In genomic region chr11:120179071-120179672, GRCh38 we compare ENCODE assay signal across 21 cellular contexts. TPM values are rescaled to one million over a fixed set of nuclear protein-coding genes. Genes with fewer than 3 reads are reported as not detected.
A peak's percentile ranks its signal among the peaks of the same experiment; 100 is the strongest.
DNase-seq lines count a peak whose midpoint lies in the region; ATAC-seq and TF ChIP-seq lines count a peak whose summit lies in the region.
"Had no signal": no experiment of that assay in that cellular context is flagged by ENCODE, and none has a peak within 500 bp of the region (broad histone marks: within the 10 kb centered on the region; RNA-seq: fewer than 3 reads in every experiment).

No MANE protein-coding gene starts in this region.

- H3K4me1 Mint-ChIP-seq in neural progenitor cell (peaks cover 69% of the 10 kb centered on the region), H9 (peaks cover 18 to 27% of the 10 kb centered on the region in 2 experiments)
- H3K4me1 Mint-ChIP-seq: stimulated activated effector memory CD8-positive, alpha-beta T cell treated with anti-CD3 and anti-CD28 coated beads, Interleukin-12 subunit alpha, Interleukin-12 subunit beta, amount 100 ng/mL, for 72 hours had no signal

- no peaks in the 10 kb centered on the region for H3K23me2 ChIP-seq in H9 (ENCODE audit: insufficient read length, low read depth, low read length, poor library complexity, severe bottlenecking)

- no peaks in the 10 kb centered on the region for H3K79me1 ChIP-seq in H9 (ENCODE audit: insufficient read depth, low read depth, low read length, poor library complexity, severe bottlenecking)

- H3K79me2 ChIP-seq in neural progenitor cell (ENCODE audit: low read depth), result no peaks in the 10 kb centered on the region
- H3K79me2 ChIP-seq in H9 (ENCODE audit: insufficient read depth, low read length), result no peaks in the 10 kb centered on the region

- H3K4me2 ChIP-seq in neural progenitor cell, result peak overlapping the region; percentile 65
- H3K4me2 ChIP-seq in H9 (ENCODE audit: insufficient read depth, insufficient read length, low read length), result no peak overlapping the region

- no peak overlapping the region for H3K18ac ChIP-seq in H9 (ENCODE audit: insufficient read length, low read depth, low read length)

- WGBS in H9 (ENCODE audit: extremely low coverage, insufficient read length, low lambda C conversion rate), result no CpG with 5 or more reads among the region's 10 CpGs

- H3K23ac ChIP-seq in H9 (ENCODE audit: insufficient read length, low read depth, low read length), result no peak overlapping the region

- H3F3A ChIP-seq in neural progenitor cell (ENCODE audit: low read depth), result peaks cover 14% of the 10 kb centered on the region

- H4K5ac ChIP-seq in H9 (ENCODE audit: insufficient read length, low read depth, low read length), result no peak overlapping the region

- H4K20me1 ChIP-seq in neural progenitor cell (ENCODE audit: low read depth), result peaks cover 10% of the 10 kb centered on the region
- no peaks in the 10 kb centered on the region for H4K20me1 ChIP-seq in H9 (ENCODE audit: control insufficient read depth, insufficient read depth, insufficient read length)

- H2AFZ ChIP-seq in neural progenitor cell (replicated peaks) (no peak overlapping the region), H9 (ENCODE audit: low read length) (no peak overlapping the region)

- H3K27ac Mint-ChIP-seq in neural progenitor cell (peak overlapping the region; percentile 55), H9 (no peak overlapping the region)
- H3K27ac Mint-ChIP-seq: naive B cell; stimulated activated effector memory CD8-positive, alpha-beta T cell treated with anti-CD3 and anti-CD28 coated beads, Interleukin-12 subunit alpha, Interleukin-12 subunit beta, amount 100 ng/mL, for 72 hours had no signal

- H3K36me3 ChIP-seq in neural progenitor cell, result no peaks in the 10 kb centered on the region
- H3K36me3 ChIP-seq in vagina, result no peaks in the 10 kb centered on the region

- H4K8ac ChIP-seq in H9 (replicated peaks; ENCODE audit: insufficient read length, low read depth, low read length), result no peak overlapping the region

- H3K4me3 Mint-ChIP-seq in neural progenitor cell, result peak overlapping the region; percentile 57
- no peak overlapping the region for H3K4me3 Mint-ChIP-seq in H9
- H3K4me3 Mint-ChIP-seq: stimulated activated effector memory CD8-positive, alpha-beta T cell treated with anti-CD3 and anti-CD28 coated beads, Interleukin-12 subunit alpha, Interleukin-12 subunit beta, amount 100 ng/mL, for 72 hours had no signal

- H3K4me1 ChIP-seq in neural progenitor cell (peaks cover 35% of the 10 kb centered on the region), vagina (peaks cover 59% of the 10 kb centered on the region), H9 (ENCODE audit: insufficient read depth, low read length) (no peaks in the 10 kb centered on the region; the same call in 1 of the 2 replicates)

- H3K27ac ChIP-seq in neural progenitor cell, result no peak overlapping the region
- peak overlapping the region; percentile 84 for H3K27ac ChIP-seq in vagina
- H3K27ac ChIP-seq in H9 (ENCODE audit: insufficient read length, low read depth, low read length), result no peak overlapping the region
- H3K27ac ChIP-seq: C4-2B had no signal

- H3K9ac ChIP-seq in neural progenitor cell (no peak overlapping the region), H9 (ENCODE audit: extremely low read depth, insufficient read length, low read length) (no peak overlapping the region)

- H3K9me3 Mint-ChIP-seq in neural progenitor cell, result peaks cover 5% of the 10 kb centered on the region
- H3K9me3 Mint-ChIP-seq in H9, result no peaks in the 10 kb centered on the region; a peak in 1 of 5 replicates
- H3K9me3 Mint-ChIP-seq: stimulated activated effector memory CD8-positive, alpha-beta T cell treated with anti-CD3 and anti-CD28 coated beads, Interleukin-12 subunit alpha, Interleukin-12 subunit beta, amount 100 ng/mL, for 72 hours had no signal

- H3K27me3 ChIP-seq in neural progenitor cell, result peaks cover 74% of the 10 kb centered on the region
- H3K27me3 ChIP-seq in vagina, result no peaks in the 10 kb centered on the region
- H3K27me3 ChIP-seq in H9 (ENCODE audit: insufficient read depth, low read length), result peaks cover 10% of the 10 kb centered on the region

- DNase-seq in activated T-cell treated with anti-CD3 and anti-CD28 coated beads, Interleukin-2, amount 50 U/mL, for 1 hour, result peak; percentile 7
- DNase-seq in activated T-cell treated with anti-CD3 and anti-CD28 coated beads for 4 hours, result no peak
- no peak for DNase-seq in Right ventricle myocardium superior
- no peak for DNase-seq in neural progenitor cell (ENCODE audit: low spot score)
- DNase-seq in vagina (ENCODE audit: extremely low spot score in 2 of 2), result peak; percentile 88 to 89
- no peak for DNase-seq in H9
- no peak for DNase-seq in DMS153 (lab: John Stamatoyannopoulos, UW)
- DNase-seq in NCI-H1048 (lab: John Stamatoyannopoulos, UW), result no peak
- DNase-seq: activated gamma-delta T cell treated with Interleukin-2 at 50 U/mL for 16 hours, cortex of kidney, HCEC 1CT, Kasumi-1, naive B cell, NCI-H345, trophoblast cell had no signal

- no peak overlapping the region for H4K91ac ChIP-seq in H9 (ENCODE audit: insufficient read length, low read depth, low read length)

- H3K36me3 Mint-ChIP-seq in neural progenitor cell, result no peaks in the 10 kb centered on the region
- H3K36me3 Mint-ChIP-seq in H9 (ENCODE audit: insufficient read depth in 1 of 3, low read depth in 3 of 3), result no peaks in the 10 kb centered on the region
- H3K36me3 Mint-ChIP-seq: naive B cell; stimulated activated effector memory CD8-positive, alpha-beta T cell treated with anti-CD3 and anti-CD28 coated beads, Interleukin-12 subunit alpha, Interleukin-12 subunit beta, amount 100 ng/mL, for 72 hours had no signal

- no peak overlapping the region for H3K56ac ChIP-seq in H9 (ENCODE audit: insufficient read length, low read depth, low read length)

- no peak overlapping the region for H2AK5ac ChIP-seq in H9 (ENCODE audit: insufficient read length, low read length)

- peak; percentile 21 for ATAC-seq in Right ventricle myocardium superior (ENCODE audit: poor library complexity)
- ATAC-seq: stimulated activated effector memory CD8-positive, alpha-beta T cell treated with anti-CD3 and anti-CD28 coated beads, Interleukin-12 subunit alpha, Interleukin-12 subunit beta, amount 100 ng/mL, for 72 hours had no signal

- intact Hi-C loops in Right ventricle myocardium superior (cut with DNase I), result no loop called here
- intact Hi-C loops in vagina (cut with DNase I), result no loop called here

- H2BK15ac ChIP-seq in H9 (ENCODE audit: low read depth, low read length), result no peak overlapping the region

- H3T11ph ChIP-seq in H9 (ENCODE audit: low read length), result no peak overlapping the region

- H3K4ac ChIP-seq in H9 (ENCODE audit: low read depth, low read length), result no peak overlapping the region

- H2BK120ac ChIP-seq in H9 (ENCODE audit: low read depth, low read length, poor library complexity, severe bottlenecking), result no peak overlapping the region

- no peak overlapping the region for H2BK12ac ChIP-seq in H9 (ENCODE audit: insufficient read length, low read depth, low read length)

- no peak overlapping the region for H3K14ac ChIP-seq in H9 (ENCODE audit: insufficient read depth, low read length)

- H2BK20ac ChIP-seq in H9 (ENCODE audit: low read depth, low read length, poor library complexity, severe bottlenecking), result no peak overlapping the region

- H3K27me3 Mint-ChIP-seq in neural progenitor cell (ENCODE audit: insufficient read depth, low read depth), result peaks cover 20% of the 10 kb centered on the region
- peaks cover 100% of the 10 kb centered on the region for H3K27me3 Mint-ChIP-seq in H9 (ENCODE audit: low read depth)

- H2BK5ac ChIP-seq in H9 (ENCODE audit: insufficient read length, low read length), result no peak overlapping the region

- H3K4me3 ChIP-seq in neural progenitor cell (no peak overlapping the region), vagina (no peak overlapping the region)

- TF ChIP-seq CTCF in neural progenitor cell (IDR thresholded peaks at IDR 0.05) (no peak), vagina (IDR thresholded peaks at IDR 0.05) (no peak), H9 (conservative IDR thresholded peaks at IDR 0.05) (no peak)

- H3K9me3 ChIP-seq in neural progenitor cell (ENCODE audit: low read depth) (no peaks in the 10 kb centered on the region), vagina (no peaks in the 10 kb centered on the region), H9 (ENCODE audit: control insufficient read depth, low read depth, low read length) (no peaks in the 10 kb centered on the region)

- no peak for TF ChIP-seq POLR2A in vagina (IDR thresholded peaks at IDR 0.05)

RNA-seq across cellular contexts. Expression of gene OAF, which starts 31.7 kb away (rescaled TPM):
- 30.0 TPM for total RNA-seq in Right ventricle myocardium superior
- 0.46 and 0.47 TPM in 2 replicates for total RNA-seq in neural progenitor cell (ENCODE audit: low replicate concordance)
- total RNA-seq in vagina, result 56.7 TPM
- 1.1 and 1.6 TPM in 2 replicates for total RNA-seq in H9 (2021)

RNA-seq across cellular contexts. Expression of gene TRIM29, which starts 41.3 kb away (rescaled TPM):
- total RNA-seq in Right ventricle myocardium superior, result not detected
- total RNA-seq in neural progenitor cell (ENCODE audit: low replicate concordance), result 0.11 TPM in 1 of 2 replicates, not detected in the other
- 729 TPM for total RNA-seq in vagina
- total RNA-seq in H9 (2021), result not detected in 2 replicates
- total RNA-seq: A673; activated CD8-positive, alpha-beta memory T cell treated with anti-CD3 and anti-CD28 coated beads for 36 hours; frontal cortex; T-helper 1 cell treated with Interleukin-12 subunit alpha and Interleukin-12 subunit beta and Interleukin-4 antibody, amounts not matched to agents 30 ng/mL and 1 ng/mL, for 36 hours had no signal

Comparison
In these comparisons a context has a peak if more than half of its experiments do, and no peak if none do; other contexts are left out.
1. DNase-seq: peak in activated T-cell treated with anti-CD3 and anti-CD28 coated beads, Interleukin-2, amount 50 U/mL, for 1 hour (single experiment) and vagina (2 of 2); none in activated T-cell treated with anti-CD3 and anti-CD28 coated beads for 4 hours (single experiment), Right ventricle myocardium superior (single experiment), neural progenitor cell (single experiment), H9 (single experiment), DMS153 (single experiment) and NCI-H1048 (single experiment).
2. RNA of gene OAF, which starts 31.7 kb away (total RNA-seq): 56.7 TPM in vagina (single experiment) and 30.0 TPM in Right ventricle myocardium superior (single experiment); 1.1 to 1.6 TPM in H9 and 0.46 to 0.47 TPM in neural progenitor cell; every median in the first group is over 10 times any median in the second.
3. RNA of gene TRIM29, which starts 41.3 kb away (total RNA-seq): 729 TPM in vagina (single experiment); 0.11 TPM in neural progenitor cell, not detected in H9 and not detected in Right ventricle myocardium superior (single experiment); every median in the first group is over 100 times any median in the second.